ENCODE assay signal across 9 cellular contexts in the genomic region with DNA sequence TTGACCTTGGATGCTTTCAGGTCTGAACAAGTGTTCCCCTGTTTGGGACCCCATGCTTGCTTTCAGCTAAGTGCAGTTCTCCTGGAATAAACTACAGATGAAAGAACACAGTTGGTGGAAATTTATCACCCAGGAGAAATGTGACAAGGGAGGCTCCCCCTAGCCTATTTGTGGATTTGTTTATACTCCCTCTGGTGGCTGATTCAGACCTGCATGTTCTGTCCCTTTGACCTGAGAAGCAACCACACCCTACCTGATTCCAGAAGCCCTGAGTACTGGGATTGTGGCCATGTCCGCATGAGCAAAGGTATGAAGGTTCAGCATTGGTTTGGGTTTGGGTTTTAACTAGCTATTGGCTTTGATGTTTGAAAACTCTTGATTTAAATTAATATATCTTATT.
A peak's percentile ranks its signal among the peaks of the same experiment; 100 is the strongest.
DNase-seq lines count a peak whose midpoint lies in the region; ATAC-seq and TF ChIP-seq lines count a peak whose summit lies in the region.
"Had no signal": no experiment of that assay in that cellular context is flagged by ENCODE, and none has a peak within 500 bp of the region (broad histone marks: within the 10 kb centered on the region; RNA-seq: fewer than 3 reads in every experiment).

No MANE protein-coding gene starts in this region.

- H3K36me3 Mint-ChIP-seq in progenitor cell of endocrine pancreas (ENCODE audit: insufficient read depth) = no peaks in the 10 kb centered on the region
- no peaks in the 10 kb centered on the region for H3K36me3 Mint-ChIP-seq in activated T-helper 1 cell treated with anti-CD3 and anti-CD28 coated beads, Interleukin-12 subunit alpha, Interleukin-12 subunit beta, Interleukin-2, Interleukin-4 antibody, amounts not matched to agents 30 ng/mL and 10 ng/mL and 1 ng/mL, durations not matched to agents 14 hours and 24 hours and 36 hours (ENCODE audit: low read depth)

- no peak overlapping the region for H3K4me3 Mint-ChIP-seq in progenitor cell of endocrine pancreas (ENCODE audit: low read depth)
- no peak overlapping the region for H3K4me3 Mint-ChIP-seq in activated T-helper 1 cell treated with anti-CD3 and anti-CD28 coated beads, Interleukin-12 subunit alpha, Interleukin-12 subunit beta, Interleukin-2, Interleukin-4 antibody, amounts not matched to agents 30 ng/mL and 10 ng/mL and 1 ng/mL, durations not matched to agents 14 hours and 24 hours and 36 hours
- H3K4me3 Mint-ChIP-seq: effector memory CD8-positive, alpha-beta T cell had no signal

- intact Hi-C loops in esophagus squamous epithelium (cut with DNase I) = no loop called here
- intact Hi-C loops in activated T-helper 1 cell treated with anti-CD3 and anti-CD28 coated beads, Interleukin-12 subunit alpha, Interleukin-12 subunit beta, Interleukin-2, Interleukin-4 antibody, amounts not matched to agents 30 ng/mL and 10 ng/mL and 1 ng/mL, durations not matched to agents 14 hours and 24 hours and 36 hours (cut with micrococcal nuclease) = loop anchor here (2.0 to 5.0 kb wide), 3 partner anchors 45 to 490 kb away; no protein-coding TSS in a partner anchor

- no peaks in the 10 kb centered on the region for H3K36me3 ChIP-seq in esophagus squamous epithelium

- peak; percentile 23 for DNase-seq in CD1c-positive myeloid dendritic cell (ENCODE audit: extremely low spot score)
- peak; percentile 29 for DNase-seq in H4 (ENCODE audit: low spot score)
- peak; percentile 3 for DNase-seq in NOMO-1 treated with dmso at 0.1 percent for 144 hours (lab: John Stamatoyannopoulos, UW; ENCODE audit: unreplicated experiment)
- DNase-seq in esophagus squamous epithelium (lab: John Stamatoyannopoulos, UW) = no peak
- no peak for DNase-seq in progenitor cell of endocrine pancreas (ENCODE audit: low spot score, unreplicated experiment)
- DNase-seq in activated T-helper 1 cell treated with anti-CD3 and anti-CD28 coated beads, Interleukin-12 subunit alpha, Interleukin-12 subunit beta, Interleukin-2, Interleukin-4 antibody, amounts not matched to agents 30 ng/mL and 10 ng/mL and 1 ng/mL, durations not matched to agents 14 hours and 24 hours and 36 hours (ENCODE audit: low spot score) = no peak
- DNase-seq in dedifferentiated amniotic fluid mesenchymal stem cell (ENCODE audit: extremely low spot score) = no peak

- TF ChIP-seq POLR2A in esophagus squamous epithelium (IDR thresholded peaks at IDR 0.05) = no peak

- no peaks in the 10 kb centered on the region for H3K4me1 ChIP-seq in esophagus squamous epithelium

- no peak for ATAC-seq in HG03378 (IDR thresholded peaks at IDR 0.05; ENCODE audit: unreplicated experiment)
- ATAC-seq: effector memory CD8-positive, alpha-beta T cell had no signal

- H3K27ac Mint-ChIP-seq in progenitor cell of endocrine pancreas = no peak overlapping the region
- H3K27ac Mint-ChIP-seq in activated T-helper 1 cell treated with anti-CD3 and anti-CD28 coated beads, Interleukin-12 subunit alpha, Interleukin-12 subunit beta, Interleukin-2, Interleukin-4 antibody, amounts not matched to agents 30 ng/mL and 10 ng/mL and 1 ng/mL, durations not matched to agents 14 hours and 24 hours and 36 hours = no peak overlapping the region
- H3K27ac Mint-ChIP-seq: effector memory CD8-positive, alpha-beta T cell had no signal

- 50 to 83% methylated on average over 1 of the region's 1 CpG for whole genome bisulfite sequencing in esophagus squamous epithelium, 2 donors

- TF ChIP-seq CTCF in esophagus squamous epithelium (IDR thresholded peaks at IDR 0.05) = peak in 5 of 6 experiments; percentile 39 to 59 (median 51)
- peak; percentile 52 for TF ChIP-seq CTCF in progenitor cell of endocrine pancreas (IDR thresholded peaks at IDR 0.05; ENCODE audit: unreplicated experiment)

- no peaks in the 10 kb centered on the region for H3K27me3 Mint-ChIP-seq in progenitor cell of endocrine pancreas
- no peaks in the 10 kb centered on the region for H3K27me3 Mint-ChIP-seq in activated T-helper 1 cell treated with anti-CD3 and anti-CD28 coated beads, Interleukin-12 subunit alpha, Interleukin-12 subunit beta, Interleukin-2, Interleukin-4 antibody, amounts not matched to agents 30 ng/mL and 10 ng/mL and 1 ng/mL, durations not matched to agents 14 hours and 24 hours and 36 hours (ENCODE audit: insufficient read depth)

- no peaks in the 10 kb centered on the region for H3K27me3 ChIP-seq in esophagus squamous epithelium

- H3K27ac ChIP-seq in esophagus squamous epithelium = no peak overlapping the region

- peaks cover 18% of the 10 kb centered on the region for H3K9me3 Mint-ChIP-seq in progenitor cell of endocrine pancreas (ENCODE audit: low read depth)
- H3K9me3 Mint-ChIP-seq in activated T-helper 1 cell treated with anti-CD3 and anti-CD28 coated beads, Interleukin-12 subunit alpha, Interleukin-12 subunit beta, Interleukin-2, Interleukin-4 antibody, amounts not matched to agents 30 ng/mL and 10 ng/mL and 1 ng/mL, durations not matched to agents 14 hours and 24 hours and 36 hours = no peaks in the 10 kb centered on the region
- H3K9me3 Mint-ChIP-seq: effector memory CD8-positive, alpha-beta T cell had no signal

- H3K4me1 Mint-ChIP-seq in progenitor cell of endocrine pancreas (ENCODE audit: low read depth) = no peaks in the 10 kb centered on the region
- H3K4me1 Mint-ChIP-seq in activated T-helper 1 cell treated with anti-CD3 and anti-CD28 coated beads, Interleukin-12 subunit alpha, Interleukin-12 subunit beta, Interleukin-2, Interleukin-4 antibody, amounts not matched to agents 30 ng/mL and 10 ng/mL and 1 ng/mL, durations not matched to agents 14 hours and 24 hours and 36 hours (ENCODE audit: low read depth) = peaks cover 26% of the 10 kb centered on the region

- no peaks in the 10 kb centered on the region for H3K9me3 ChIP-seq in esophagus squamous epithelium

- H3K4me3 ChIP-seq in esophagus squamous epithelium = no peak overlapping the region

Comparison
In these comparisons a context has a peak if more than half of its experiments do, and no peak if none do; other contexts are left out.
1. DNase-seq: peak in CD1c-positive myeloid dendritic cell (single experiment), H4 (single experiment) and NOMO-1 treated with dmso at 0.1 percent for 144 hours (single experiment); none in esophagus squamous epithelium (single experiment), progenitor cell of endocrine pancreas (single experiment), activated T-helper 1 cell treated with anti-CD3 and anti-CD28 coated beads, Interleukin-12 subunit alpha, Interleukin-12 subunit beta, Interleukin-2, Interleukin-4 antibody, amounts not matched to agents 30 ng/mL and 10 ng/mL and 1 ng/mL, durations not matched to agents 14 hours and 24 hours and 36 hours (single experiment) and dedifferentiated amniotic fluid mesenchymal stem cell (single experiment).